ENCODE assay signal across 15 cellular contexts in genomic region chr1:244154882-244155531, GRCh38.
DNase-seq lines count a peak whose midpoint lies in the region; ATAC-seq and TF ChIP-seq lines count a peak whose summit lies in the region.
"Had no signal": no experiment of that assay in that cellular context is flagged by ENCODE, and none has a peak within 500 bp of the region (broad histone marks: within the 10 kb centered on the region; RNA-seq: fewer than 3 reads in every experiment).

No MANE protein-coding gene starts in this region.

- peaks cover 0 to 10% (median 0%) of the 10 kb centered on the region in 3 donors for H3K4me1 ChIP-seq in gastroesophageal sphincter
- H3K4me1 ChIP-seq in osteoblast (ENCODE audit: insufficient read depth, low read length), result no peaks in the 10 kb centered on the region

- DNase-seq in C1 segment of cervical spinal cord (lab: John Stamatoyannopoulos, UW) (peak in 11 of 14 donors; percentile 8 to 73 (median 47)), RPMI7951 (ENCODE audit: low read depth) (peak; percentile 94), osteoblast (ENCODE audit: insufficient read length, low spot score, missing footprints) (no peak), 8988T (no peak), progenitor cell of endocrine pancreas (ENCODE audit: low spot score, unreplicated experiment) (no peak), NCI-H2107 treated with DMSO at 0.1 percent for 48 hours (lab: John Stamatoyannopoulos, UW; ENCODE audit: unreplicated experiment) (no peak)
- DNase-seq: activated CD4-positive, alpha-beta T cell treated with anti-CD3 and anti-CD28 coated beads for 4 hours; activated naive CD4-positive, alpha-beta T cell treated with anti-CD3 and anti-CD28 coated beads, Interleukin-2, amount 10 ng/mL, durations not matched to agents 7 days and 5 days; HCEC 1CT; Right ventricle myocardium superior; stimulated activated CD4-positive, alpha-beta T cell treated with anti-CD3 and anti-CD28 coated beads, Interleukin-1b, Interleukin-23, amount 100 ng/mL, for 48 hours had no signal

- H3K4me2 ChIP-seq in osteoblast (ENCODE audit: insufficient read depth, low read length), result no peak overlapping the region

- TF ChIP-seq EP300 in gastroesophageal sphincter (IDR thresholded peaks at IDR 0.05), result no peak

- WGBS in gastroesophageal sphincter (ENCODE audit: low coverage in 1 of 2), 2 donors, result 55 to 74% methylated on average over 4 to 5 of the region's 21 CpGs

- peak overlapping the region; percentile 28 for H2AFZ ChIP-seq in osteoblast (ENCODE audit: low read length)

- H3K9me3 ChIP-seq in gastroesophageal sphincter (no peaks in the 10 kb centered on the region), osteoblast (ENCODE audit: low read depth, low read length) (no peaks in the 10 kb centered on the region)

- H3K79me2 ChIP-seq in osteoblast (ENCODE audit: insufficient read depth, low read length), result no peaks in the 10 kb centered on the region

- H3K4me3 Mint-ChIP-seq in progenitor cell of endocrine pancreas (ENCODE audit: low read depth), result no peak overlapping the region
- H3K4me3 Mint-ChIP-seq: activated naive CD4-positive, alpha-beta T cell treated with anti-CD3 and anti-CD28 coated beads, Interleukin-2, amount 10 ng/mL, durations not matched to agents 7 days and 5 days; dendritic cell treated with granulocyte-macrophage colony-stimulating factor and Interleukin-4, amounts not matched to agents 40 ng/mL and 50 ng/mL, for 4 days had no signal

- H3K36me3 ChIP-seq in gastroesophageal sphincter (no peaks in the 10 kb centered on the region), osteoblast (ENCODE audit: insufficient read depth, low read length) (no peaks in the 10 kb centered on the region)

- H3K27ac ChIP-seq in gastroesophageal sphincter, result peak overlapping the region in 3 of 4 donors; percentile 40 to 72 (median 46)
- H3K27ac ChIP-seq in osteoblast (ENCODE audit: low read depth, low read length), result no peak overlapping the region
- H3K27ac ChIP-seq: C4-2B had no signal

- H3K4me3 ChIP-seq in gastroesophageal sphincter (no peak overlapping the region), osteoblast (ENCODE audit: insufficient read depth, low read length) (no peak overlapping the region)

- H3K27ac Mint-ChIP-seq in progenitor cell of endocrine pancreas, result no peak overlapping the region
- H3K27ac Mint-ChIP-seq: activated naive CD4-positive, alpha-beta T cell treated with anti-CD3 and anti-CD28 coated beads, Interleukin-2, amount 10 ng/mL, durations not matched to agents 7 days and 5 days; dendritic cell treated with granulocyte-macrophage colony-stimulating factor and Interleukin-4, amounts not matched to agents 40 ng/mL and 50 ng/mL, for 4 days had no signal

- H3K4me1 Mint-ChIP-seq in progenitor cell of endocrine pancreas (ENCODE audit: low read depth), result peaks cover 2% of the 10 kb centered on the region
- H3K4me1 Mint-ChIP-seq: activated naive CD4-positive, alpha-beta T cell treated with anti-CD3 and anti-CD28 coated beads, Interleukin-2, amount 10 ng/mL, durations not matched to agents 7 days and 5 days had no signal

- peaks cover 5% of the 10 kb centered on the region for H3K27me3 Mint-ChIP-seq in progenitor cell of endocrine pancreas

- H3K9me3 Mint-ChIP-seq in progenitor cell of endocrine pancreas (ENCODE audit: low read depth), result no peaks in the 10 kb centered on the region
- H3K9me3 Mint-ChIP-seq: activated naive CD4-positive, alpha-beta T cell treated with anti-CD3 and anti-CD28 coated beads, Interleukin-2, amount 10 ng/mL, durations not matched to agents 7 days and 5 days; dendritic cell treated with granulocyte-macrophage colony-stimulating factor and Interleukin-4, amounts not matched to agents 40 ng/mL and 50 ng/mL, for 4 days had no signal

- H3K27me3 ChIP-seq in gastroesophageal sphincter, result no peaks in the 10 kb centered on the region
- no peaks in the 10 kb centered on the region for H3K27me3 ChIP-seq in osteoblast (ENCODE audit: insufficient read depth, low read length)

- ATAC-seq in gastroesophageal sphincter, result peak; percentile 48
- ATAC-seq in HG03159 (IDR thresholded peaks at IDR 0.05; ENCODE audit: unreplicated experiment), result no peak

- TF ChIP-seq CTCF in gastroesophageal sphincter (IDR thresholded peaks at IDR 0.05), result no peak
- no peak for TF ChIP-seq CTCF in osteoblast (IDR thresholded peaks at IDR 0.05; ENCODE audit: extremely low read depth, low read depth, low read length)
- no peak for TF ChIP-seq CTCF in progenitor cell of endocrine pancreas (IDR thresholded peaks at IDR 0.05; ENCODE audit: unreplicated experiment)

- no peaks in the 10 kb centered on the region for H4K20me1 ChIP-seq in osteoblast (ENCODE audit: insufficient read depth, low read length)

- TF ChIP-seq POLR2A in gastroesophageal sphincter (IDR thresholded peaks at IDR 0.05), result no peak

- H3K36me3 Mint-ChIP-seq in progenitor cell of endocrine pancreas (ENCODE audit: insufficient read depth), result no peaks in the 10 kb centered on the region
- H3K36me3 Mint-ChIP-seq: activated naive CD4-positive, alpha-beta T cell treated with anti-CD3 and anti-CD28 coated beads, Interleukin-2, amount 10 ng/mL, durations not matched to agents 7 days and 5 days had no signal

Comparison
In these comparisons a context has a peak if more than half of its experiments do, and no peak if none do; other contexts are left out.
1. DNase-seq: peak in C1 segment of cervical spinal cord (11 of 14) and RPMI7951 (single experiment); none in osteoblast (single experiment), 8988T (single experiment), progenitor cell of endocrine pancreas (single experiment) and NCI-H2107 treated with DMSO at 0.1 percent for 48 hours (single experiment).